In the genomic region with DNA sequence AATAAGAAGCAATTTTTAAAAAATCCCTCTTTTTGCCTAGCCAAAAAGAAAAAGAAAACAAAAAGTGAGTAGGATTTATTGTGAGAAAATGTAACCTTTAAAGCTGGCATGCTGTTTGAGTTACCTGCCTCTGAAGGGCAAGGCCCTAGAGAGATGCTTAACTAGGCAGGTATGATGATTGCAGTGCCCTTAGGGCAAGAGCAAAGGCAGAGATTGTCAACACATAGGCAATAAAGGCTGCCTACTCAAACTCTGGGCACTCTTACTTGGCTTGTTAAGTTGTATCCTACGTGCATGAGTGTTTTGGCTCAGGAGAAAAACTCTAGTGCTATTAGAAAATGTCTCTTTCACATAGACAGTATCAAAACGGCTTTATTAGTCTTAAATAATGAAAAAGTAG, we compare ENCODE assay signal across 24 cellular contexts.
"Had no signal": no experiment of that assay in that cellular context is flagged by ENCODE, and none has a peak within 500 bp of the region (broad histone marks: within the 10 kb centered on the region; RNA-seq: fewer than 3 reads in every experiment).

No MANE protein-coding gene starts in this region.

- H3K9me3 ChIP-seq: neutrophil, tibial nerve, vagina had no signal

- H3K9me3 Mint-ChIP-seq: activated T-cell treated with anti-CD3 and anti-CD28 coated beads, Interleukin-2, amount 50 U/mL, for 72 hours; naive thymus-derived CD8-positive, alpha-beta T cell had no signal

- DNase-seq: activated CD4-positive, alpha-beta T cell treated with anti-CD3 and anti-CD28 coated beads for 1 hour; activated CD4-positive, alpha-beta T cell treated with anti-CD3 and anti-CD28 coated beads, Interleukin-2, amount 50 U/mL, for 4 hours; activated effector memory CD4-positive, alpha-beta T cell treated with anti-CD3 and anti-CD28 coated beads, Interleukin-2, amount 50 U/mL, for 16 hours; activated naive CD4-positive, alpha-beta T cell treated with anti-CD3 and anti-CD28 coated beads, Interleukin-2, amount 50 U/mL, for 16 hours; activated T-cell treated with anti-CD3 and anti-CD28 coated beads, Interleukin-2, amount 50 U/mL, for 72 hours; aorta; cerebellar nuclear complex; cortex of kidney; head of caudate nucleus; kidney glomerular epithelial cell; mesenchymal stem cell; naive thymus-derived CD8-positive, alpha-beta T cell; posterior cingulate gyrus; stimulated activated CD4-positive, alpha-beta T cell treated with anti-CD3 and anti-CD28 coated beads, Interleukin-12 subunit alpha, Interleukin-12 subunit beta, amount 100 ng/mL, for 4 hours; stimulated activated CD4-positive, alpha-beta T cell treated with anti-CD3 and anti-CD28 coated beads, Interleukin-1b, Interleukin-23, amount 100 ng/mL, for 48 hours; stimulated activated naive CD8-positive, alpha-beta T cell treated with anti-CD3 and anti-CD28 coated beads, Interleukin-15, Interleukin-2, amounts not matched to agents 100 U/mL and 50 U/mL, for 24 hours; substantia nigra; T-helper 2 cell; WERI-Rb-1 had no signal

- H3K36me3 ChIP-seq: neutrophil, tibial nerve, vagina, WERI-Rb-1 had no signal

- H3K27ac ChIP-seq: neutrophil, tibial nerve, vagina, WERI-Rb-1 had no signal

- ATAC-seq: activated T-cell treated with anti-CD3 and anti-CD28 coated beads, Interleukin-2, amount 50 U/mL, for 72 hours; naive thymus-derived CD8-positive, alpha-beta T cell; stimulated activated naive CD8-positive, alpha-beta T cell treated with anti-CD3 and anti-CD28 coated beads, Interleukin-15, Interleukin-2, amounts not matched to agents 100 U/mL and 50 U/mL, for 24 hours had no signal

- H3K27me3 ChIP-seq: neutrophil, tibial nerve, vagina had no signal

- H3K4me1 Mint-ChIP-seq: naive thymus-derived CD8-positive, alpha-beta T cell had no signal

- H3K27ac Mint-ChIP-seq: activated T-cell treated with anti-CD3 and anti-CD28 coated beads, Interleukin-2, amount 50 U/mL, for 72 hours; naive thymus-derived CD8-positive, alpha-beta T cell had no signal

- H3K4me1 ChIP-seq: tibial nerve, vagina had no signal

- H3K4me3 Mint-ChIP-seq: activated T-cell treated with anti-CD3 and anti-CD28 coated beads, Interleukin-2, amount 50 U/mL, for 72 hours; naive thymus-derived CD8-positive, alpha-beta T cell had no signal

- FAIRE-seq: endometrium, frontal cortex had no signal

- H3K27me3 Mint-ChIP-seq: naive thymus-derived CD8-positive, alpha-beta T cell had no signal

- H3K36me3 Mint-ChIP-seq: naive thymus-derived CD8-positive, alpha-beta T cell had no signal

- H3K4me3 ChIP-seq: tibial nerve, vagina had no signal
